6 cellular contexts compared by ENCODE assay signal in genomic region chr19:1019980-1020867, GRCh38. TPM values are rescaled to one million over a fixed set of nuclear protein-coding genes. Genes with fewer than 3 reads are reported as not detected.
A peak's percentile ranks its signal among the peaks of the same experiment; 100 is the strongest.
DNase-seq lines count a peak whose midpoint lies in the region; ATAC-seq and TF ChIP-seq lines count a peak whose summit lies in the region.

No MANE protein-coding gene starts in this region.

- H3K36me3 ChIP-seq in lung (ENCODE audit: control insufficient read depth in 2 of 2, insufficient read depth in 2 of 2, low read length in 2 of 2), result peaks cover 0 to 7% of the 10 kb centered on the region in 2 donors

- ATAC-seq in GM21717 (IDR thresholded peaks at IDR 0.05; ENCODE audit: unreplicated experiment) (peak; percentile 2), lung (ENCODE audit: insufficient read depth, low FRiP score) (no peak), GM21447 (IDR thresholded peaks at IDR 0.05; ENCODE audit: unreplicated experiment) (no peak)

- no peak for TF ChIP-seq CTCF in lung (IDR thresholded peaks at IDR 0.05; ENCODE audit: control extremely low read depth, extremely low read depth)

- H3K4me1 ChIP-seq in lung (ENCODE audit: control insufficient read depth in 2 of 2, insufficient read depth in 2 of 2, low read length in 2 of 2), result peaks cover 6 to 37% of the 10 kb centered on the region in 2 donors

- intact Hi-C loops in posterior vena cava (cut with DNase I), result loop anchor here in 1 of 2 donors (5.0 to 10.0 kb wide), 2 partner anchors 82 to 165 kb away; partner anchors contain the start of gene GPX4

- H3K4me3 ChIP-seq in lung, result peak overlapping the region; percentile 87

- H3K27ac ChIP-seq in lung (ENCODE audit: low read depth in 1 of 2, low read length in 1 of 2), result peak overlapping the region; percentile 81 to 90

- H3K27me3 ChIP-seq in lung (ENCODE audit: control insufficient read depth, insufficient read depth), result no peaks in the 10 kb centered on the region

- DNase-seq in activated T-cell treated with anti-CD3 and anti-CD28 coated beads, Interleukin-2, amount 50 U/mL, for 48 hours, result peak; percentile 53 to 58
- DNase-seq in lung (ENCODE audit: low spot score), result no peak
- DNase-seq in GM19238 (ENCODE audit: insufficient read length, low spot score), result no peak
- DNase-seq in posterior vena cava (ENCODE audit: low spot score), result no peak

- WGBS in lung, 2 donors, result 1 to 2% methylated on average over 58 to 60 of the region's 60 CpGs

- no peaks in the 10 kb centered on the region for H3K9me3 ChIP-seq in lung (ENCODE audit: control insufficient read depth in 2 of 2, insufficient read depth in 1 of 2, low read length in 1 of 2)

RNA-seq across cellular contexts. Expression of gene TMEM259, which starts 0.7 kb away (rescaled TPM):
- total RNA-seq in lung (100 to 1,000 TPM in 1 of 2 donors, 10 to 100 TPM in 1; 61.1 to 195 TPM), posterior vena cava (10 to 100 TPM; 96.5 to 99.8 TPM)
- polyA plus RNA-seq in lung, result 100 to 1,000 TPM; 194 to 262 TPM

RNA-seq across cellular contexts. Expression of gene RNU6-2, which starts 1.1 kb away (rescaled TPM):
- total RNA-seq in lung (not detected), posterior vena cava (not detected)
- polyA plus RNA-seq in lung, result not detected

RNA-seq across cellular contexts. Expression of gene CNN2, which starts 6.2 kb away (rescaled TPM):
- 100 to 1,000 TPM; 161 to 236 TPM for total RNA-seq in lung
- 100 to 1,000 TPM; 162 to 198 TPM for polyA plus RNA-seq in lung
- total RNA-seq in posterior vena cava, result 100 to 1,000 TPM in 1 of 2 donors, 10 to 100 TPM in 1; 94.7 to 136 TPM

RNA-seq across cellular contexts. Expression of gene ABCA7, which starts 19.7 kb away (rescaled TPM):
- total RNA-seq in lung, result 10 to 100 TPM; 20.1 to 50.0 TPM
- polyA plus RNA-seq in lung, result 10 to 100 TPM; 33.5 to 54.4 TPM
- total RNA-seq in posterior vena cava, result 1 to 10 TPM; 4.0 to 4.4 TPM

RNA-seq across cellular contexts. Expression of gene GRIN3B, which starts 20.0 kb away (rescaled TPM):
- total RNA-seq in lung (10 to 100 TPM in 1 of 2 donors, 1 to 10 TPM in 1; 2.6 to 11.6 TPM), posterior vena cava (under 1 TPM in 1 of 2 donors, not detected in 1; 0.05 TPM)
- 1 to 10 TPM; 1.3 to 2.3 TPM for polyA plus RNA-seq in lung

Comparison
In these comparisons a context has a peak if more than half of its experiments do, and no peak if none do; other contexts are left out.
1. DNase-seq: peak in activated T-cell treated with anti-CD3 and anti-CD28 coated beads, Interleukin-2, amount 50 U/mL, for 48 hours (2 of 2); none in lung (single experiment), GM19238 (single experiment) and posterior vena cava (single experiment).